In the genomic region with DNA sequence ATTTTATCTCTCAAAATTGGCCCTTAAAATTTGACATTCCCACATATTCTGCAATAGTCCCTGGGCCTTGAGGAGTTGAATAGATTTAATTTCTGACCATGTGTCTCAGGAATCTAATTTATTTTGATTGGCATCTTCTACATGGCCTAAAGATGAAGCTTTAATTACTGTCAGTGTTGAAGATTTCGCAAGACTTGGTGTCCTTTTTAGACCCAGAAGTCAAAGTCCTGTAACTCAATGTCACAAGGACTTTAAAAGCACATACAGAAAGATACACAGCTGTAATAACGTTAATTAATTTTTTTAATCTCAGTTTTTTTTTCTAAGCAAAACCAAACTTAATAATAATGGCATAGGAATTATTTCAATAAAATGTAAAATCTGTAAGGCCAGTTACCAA, we compare ENCODE assay signal across 29 cellular contexts.
"Had no signal": no experiment of that assay in that cellular context is flagged by ENCODE, and none has a peak within 500 bp of the region (broad histone marks: within the 10 kb centered on the region; RNA-seq: fewer than 3 reads in every experiment).

No MANE protein-coding gene starts in this region.

- H3K9ac ChIP-seq: neural progenitor cell, parathyroid adenoma had no signal

- H3K4me2 ChIP-seq: neural progenitor cell had no signal

- ATAC-seq: left colon; left lung; natural killer cell; sciatic nerve; stimulated activated naive B cell treated with anti-CD40 and anti-IgM and Interleukin-4, amounts not matched to agents 10 μg/mL and 1 μg/mL and 100 μg/mL, for 72 hours; stimulated activated naive CD8-positive, alpha-beta T cell treated with anti-CD3 and anti-CD28 coated beads, Interleukin-15, Interleukin-2, amounts not matched to agents 100 U/mL and 50 U/mL, for 24 hours had no signal

- H3K79me2 ChIP-seq: parathyroid adenoma had no signal

- H2AFZ ChIP-seq: neural progenitor cell, parathyroid adenoma had no signal

- H3K27ac ChIP-seq: left lung, neural progenitor cell, neutrophil, parathyroid adenoma, right atrium auricular region, skin epidermis, stomach, testis, thyroid gland, transverse colon, upper lobe of left lung, vagina had no signal

- H3K36me3 ChIP-seq: left lung, neural progenitor cell, neutrophil, right atrium auricular region, stomach, thyroid gland, transverse colon, upper lobe of left lung, vagina had no signal

- H3K4me1 ChIP-seq: left lung, neural progenitor cell, parathyroid adenoma, right atrium auricular region, stomach, testis, thyroid gland, transverse colon, upper lobe of left lung, vagina had no signal

- H3K27me3 ChIP-seq: left lung, neural progenitor cell, neutrophil, right atrium auricular region, stomach, testis, thyroid gland, transverse colon, upper lobe of left lung, vagina had no signal

- FAIRE-seq: islet of Langerhans had no signal

- H3K4me3 ChIP-seq: left lung, lung, neural progenitor cell, right atrium auricular region, skin epidermis, stomach, testis, thyroid gland, transverse colon, upper lobe of left lung, vagina had no signal

- DNase-seq: hypothalamus; immature natural killer cell; kidney; left colon; left lung; naive B cell; natural killer cell; nephron progenitor cell; occipital lobe; stimulated activated CD4-positive, alpha-beta T cell treated with anti-CD3 and anti-CD28 coated beads, Interleukin-12 subunit alpha, Interleukin-12 subunit beta, amount 100 ng/mL, for 4 hours; stimulated activated CD4-positive, alpha-beta T cell treated with anti-CD3 and anti-CD28 coated beads, Interleukin-15, amount 100 ng/mL, for 24 hours; stimulated activated CD4-positive, alpha-beta T cell treated with anti-CD3 and anti-CD28 coated beads, Interleukin-2, amount 100 ng/mL, for 24 hours; stimulated activated CD4-positive, alpha-beta T cell treated with anti-CD3 and anti-CD28 coated beads, Interleukin-4, amount 100 ng/mL, for 1 hour; stimulated activated naive B cell treated with anti-CD40 and anti-IgM and Interleukin-4, amounts not matched to agents 10 μg/mL and 1 μg/mL and 100 μg/mL, for 72 hours; stimulated activated naive CD8-positive, alpha-beta T cell treated with anti-CD3 and anti-CD28 coated beads, Interleukin-15, Interleukin-2, amounts not matched to agents 100 U/mL and 50 U/mL, for 24 hours; stomach; testis; thyroid gland; transverse colon; upper lobe of left lung had no signal

- H3K9me3 ChIP-seq: testis, thyroid gland had no signal
